22 cellular contexts compared by ENCODE assay signal in the genomic region with DNA sequence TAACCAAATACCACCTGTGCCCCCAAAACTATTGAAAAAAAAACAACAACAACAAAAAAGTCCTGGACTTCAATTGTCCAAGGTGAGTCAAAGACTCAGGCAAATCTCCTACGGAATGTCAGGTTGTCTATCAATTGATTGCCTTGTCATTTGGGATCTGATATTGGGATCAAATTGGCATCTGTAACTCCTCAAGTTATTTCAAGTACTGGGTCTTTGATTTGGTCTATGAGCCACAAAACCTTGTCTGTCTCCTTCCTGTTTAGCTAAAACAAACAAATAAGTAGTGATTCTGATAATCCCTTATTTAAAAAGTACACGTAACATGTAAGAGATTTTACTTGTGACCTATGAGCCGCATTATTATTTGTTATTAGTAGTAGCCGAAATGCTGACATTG.
"Had no signal": no experiment of that assay in that cellular context is flagged by ENCODE, and none has a peak within 500 bp of the region (broad histone marks: within the 10 kb centered on the region; RNA-seq: fewer than 3 reads in every experiment).

No MANE protein-coding gene starts in this region.

- FAIRE-seq: frontal cortex, keratinocyte had no signal

- H3K4me3 Mint-ChIP-seq: memory B cell; mesothelial cell of epicardium; natural killer cell treated with Interleukin-12 subunit alpha and Interleukin-12 subunit beta and Interleukin-15 and Interleukin-18, amount 100 ng/mL, for 72 hours; neural progenitor cell; stimulated activated effector memory CD8-positive, alpha-beta T cell treated with anti-CD3 and anti-CD28 coated beads, Interleukin-12 subunit alpha, Interleukin-12 subunit beta, amount 100 ng/mL, for 72 hours; type B pancreatic cell had no signal

- H3K27ac Mint-ChIP-seq: memory B cell; mesothelial cell of epicardium; natural killer cell treated with Interleukin-12 subunit alpha and Interleukin-12 subunit beta and Interleukin-15 and Interleukin-18, amount 100 ng/mL, for 72 hours; neural progenitor cell; progenitor cell of endocrine pancreas; stimulated activated effector memory CD8-positive, alpha-beta T cell treated with anti-CD3 and anti-CD28 coated beads, Interleukin-12 subunit alpha, Interleukin-12 subunit beta, amount 100 ng/mL, for 72 hours; type B pancreatic cell had no signal

- H3K9me3 ChIP-seq: lower lobe of right lung, mucosa of descending colon, testis, tibial artery had no signal

- H3K4me2 ChIP-seq: neural progenitor cell had no signal

- H3K36me3 ChIP-seq: lower lobe of right lung, neural progenitor cell, tibial artery had no signal

- ATAC-seq: left ventricle myocardium superior; lower lobe of right lung; mucosa of descending colon; natural killer cell treated with Interleukin-12 subunit alpha and Interleukin-12 subunit beta and Interleukin-15 and Interleukin-18, amount 100 ng/mL, for 72 hours; sciatic nerve; stimulated activated effector memory CD8-positive, alpha-beta T cell treated with anti-CD3 and anti-CD28 coated beads, Interleukin-12 subunit alpha, Interleukin-12 subunit beta, amount 100 ng/mL, for 72 hours; stimulated activated naive CD8-positive, alpha-beta T cell treated with anti-CD3 and anti-CD28 coated beads, Interleukin-15, Interleukin-2, amounts not matched to agents 100 U/mL and 50 U/mL, for 24 hours had no signal

- H3K79me2 ChIP-seq: parathyroid adenoma had no signal

- H3K36me3 Mint-ChIP-seq: memory B cell; mesothelial cell of epicardium; naive B cell; natural killer cell treated with Interleukin-12 subunit alpha and Interleukin-12 subunit beta and Interleukin-15 and Interleukin-18, amount 100 ng/mL, for 72 hours; neural progenitor cell; stimulated activated effector memory CD8-positive, alpha-beta T cell treated with anti-CD3 and anti-CD28 coated beads, Interleukin-12 subunit alpha, Interleukin-12 subunit beta, amount 100 ng/mL, for 72 hours; type B pancreatic cell had no signal

- H3K27me3 ChIP-seq: neural progenitor cell, testis, tibial artery had no signal

- H3K27ac ChIP-seq: lower lobe of right lung, neural progenitor cell, parathyroid adenoma, testis, tibial artery had no signal

- H3K27me3 Mint-ChIP-seq: memory B cell; naive B cell; natural killer cell treated with Interleukin-12 subunit alpha and Interleukin-12 subunit beta and Interleukin-15 and Interleukin-18, amount 100 ng/mL, for 72 hours; progenitor cell of endocrine pancreas; type B pancreatic cell had no signal

- H2AFZ ChIP-seq: neural progenitor cell had no signal

- H3K9ac ChIP-seq: neural progenitor cell, parathyroid adenoma had no signal

- H3K9me3 Mint-ChIP-seq: memory B cell; mesothelial cell of epicardium; naive B cell; natural killer cell treated with Interleukin-12 subunit alpha and Interleukin-12 subunit beta and Interleukin-15 and Interleukin-18, amount 100 ng/mL, for 72 hours; stimulated activated effector memory CD8-positive, alpha-beta T cell treated with anti-CD3 and anti-CD28 coated beads, Interleukin-12 subunit alpha, Interleukin-12 subunit beta, amount 100 ng/mL, for 72 hours; type B pancreatic cell had no signal

- DNase-seq: cortex of kidney; left ventricle myocardium superior; lower lobe of right lung; mucosa of descending colon; naive B cell; stimulated activated CD4-positive, alpha-beta T cell treated with anti-CD3 and anti-CD28 coated beads, Interleukin-2, amount 100 ng/mL, for 24 hours; stimulated activated CD4-positive, alpha-beta T cell treated with anti-CD3 and anti-CD28 coated beads, Interleukin-4, amount 100 ng/mL, for 24 hours; stimulated activated naive CD8-positive, alpha-beta T cell treated with anti-CD3 and anti-CD28 coated beads, Interleukin-15, Interleukin-2, amounts not matched to agents 100 U/mL and 50 U/mL, for 24 hours; substantia nigra; testis; tibial artery had no signal

- H3K4me3 ChIP-seq: lower lobe of right lung, mucosa of descending colon, neural progenitor cell, testis, tibial artery had no signal
